In the genomic region with DNA sequence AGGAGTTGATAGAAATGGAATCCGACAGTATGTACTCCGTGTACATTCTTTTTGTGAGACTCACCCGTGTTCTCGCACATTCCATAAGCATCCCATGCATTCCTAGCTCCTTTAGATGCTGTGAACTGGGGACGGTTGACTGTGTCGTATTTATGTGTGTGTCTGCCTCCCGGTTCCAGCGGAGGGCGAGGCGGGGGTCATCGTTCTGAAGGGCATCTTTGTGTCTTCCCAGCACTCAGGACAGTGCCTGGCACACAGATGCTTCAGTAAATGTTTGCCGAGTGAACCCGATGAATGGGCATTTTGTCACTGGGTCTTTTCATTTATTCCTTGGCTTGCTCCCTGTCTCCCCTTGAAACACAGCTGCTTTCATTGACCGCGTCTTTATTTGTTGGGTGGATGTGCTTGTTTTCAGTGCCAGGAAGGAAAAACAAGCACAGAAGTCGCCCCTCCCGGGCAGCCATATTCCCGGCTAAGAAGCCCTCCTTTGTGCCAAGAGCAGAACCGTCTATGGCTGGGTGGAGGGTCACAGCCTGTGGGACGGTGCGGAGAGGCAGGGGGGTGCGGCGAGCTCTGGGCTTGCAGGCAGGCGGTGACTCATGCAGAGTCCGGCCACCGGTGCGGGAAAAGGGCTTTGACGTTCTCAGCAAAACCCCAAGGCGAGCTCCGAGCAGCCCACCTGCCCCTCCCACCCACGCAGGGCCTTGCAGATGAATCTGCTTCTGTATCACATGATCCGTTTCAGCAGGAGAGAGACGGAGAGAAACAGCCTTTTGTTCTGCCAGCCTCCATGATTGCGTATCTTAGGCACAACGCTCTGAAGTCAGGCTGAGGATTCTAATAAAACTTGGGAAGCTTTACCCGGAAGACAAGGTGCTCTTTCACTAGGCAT, we compare ENCODE assay signal across 9 cellular contexts. TPM values are rescaled to one million over a fixed set of nuclear protein-coding genes. Genes with fewer than 3 reads are reported as not detected.
DNase-seq lines count a peak whose midpoint lies in the region; ATAC-seq and TF ChIP-seq lines count a peak whose summit lies in the region.
"Had no signal": no experiment of that assay in that cellular context is flagged by ENCODE, and none has a peak within 500 bp of the region (broad histone marks: within the 10 kb centered on the region; RNA-seq: fewer than 3 reads in every experiment).

No MANE protein-coding gene starts in this region.

- TF ChIP-seq CTCF in coronary artery (IDR thresholded peaks at IDR 0.05) (no peak), type B pancreatic cell (conservative IDR thresholded peaks at IDR 0.05) (no peak)

- peaks cover 4% of the 10 kb centered on the region for H3K4me1 Mint-ChIP-seq in activated T-cell treated with anti-CD3 and anti-CD28 coated beads, Interleukin-2, amount 50 U/mL, for 24 hours (ENCODE audit: low read depth)
- peaks cover 4% of the 10 kb centered on the region for H3K4me1 Mint-ChIP-seq in activated T-cell treated with anti-CD3 and anti-CD28 coated beads, Interleukin-2, amount 50 U/mL, for 4 hours (ENCODE audit: low read depth)
- H3K4me1 Mint-ChIP-seq in type B pancreatic cell (ENCODE audit: unreplicated experiment) = peaks cover 23% of the 10 kb centered on the region

- H3K4me3 ChIP-seq in coronary artery = peak overlapping the region; percentile 63

- H3K27ac ChIP-seq in coronary artery = no peak overlapping the region

- DNase-seq in activated T-cell treated with anti-CD3 and anti-CD28 coated beads, Interleukin-2, amount 50 U/mL, for 24 hours = peak; percentile 13
- DNase-seq in activated T-cell treated with anti-CD3 and anti-CD28 coated beads, Interleukin-2, amount 50 U/mL, for 4 hours = no peak
- DNase-seq in coronary artery (ENCODE audit: low spot score) (peak; percentile 78), lung microvascular endothelial cell (ENCODE audit: low read depth in 2 of 2) (peak; percentile 41 to 60), type B pancreatic cell (ENCODE audit: extremely low spot score, unreplicated experiment) (no peak), cortex of kidney (lab: John Stamatoyannopoulos, UW) (no peak), HuH-7 (ENCODE audit: low spot score) (no peak), AML-193 (lab: John Stamatoyannopoulos, UW) (no peak)

- no peak overlapping the region for H3K27ac Mint-ChIP-seq in activated T-cell treated with anti-CD3 and anti-CD28 coated beads, Interleukin-2, amount 50 U/mL, for 24 hours
- peak overlapping the region; percentile 78 for H3K27ac Mint-ChIP-seq in type B pancreatic cell
- H3K27ac Mint-ChIP-seq: T-helper 1 cell treated with Interleukin-12 subunit alpha and Interleukin-12 subunit beta and Interleukin-4 antibody, amounts not matched to agents 30 μg/mL and 1 μg/mL, for 36 hours had no signal

- H3K4me3 Mint-ChIP-seq in activated T-cell treated with anti-CD3 and anti-CD28 coated beads, Interleukin-2, amount 50 U/mL, for 24 hours = no peak overlapping the region
- no peak overlapping the region for H3K4me3 Mint-ChIP-seq in activated T-cell treated with anti-CD3 and anti-CD28 coated beads, Interleukin-2, amount 50 U/mL, for 4 hours
- peak overlapping the region; percentile 63 for H3K4me3 Mint-ChIP-seq in type B pancreatic cell
- H3K4me3 Mint-ChIP-seq: T-helper 1 cell treated with Interleukin-12 subunit alpha and Interleukin-12 subunit beta and Interleukin-4 antibody, amounts not matched to agents 30 μg/mL and 1 μg/mL, for 36 hours had no signal

- H3K9me3 Mint-ChIP-seq in activated T-cell treated with anti-CD3 and anti-CD28 coated beads, Interleukin-2, amount 50 U/mL, for 24 hours = no peaks in the 10 kb centered on the region
- no peaks in the 10 kb centered on the region for H3K9me3 Mint-ChIP-seq in activated T-cell treated with anti-CD3 and anti-CD28 coated beads, Interleukin-2, amount 50 U/mL, for 4 hours
- no peaks in the 10 kb centered on the region for H3K9me3 Mint-ChIP-seq in type B pancreatic cell
- H3K9me3 Mint-ChIP-seq: T-helper 1 cell treated with Interleukin-12 subunit alpha and Interleukin-12 subunit beta and Interleukin-4 antibody, amounts not matched to agents 30 μg/mL and 1 μg/mL, for 36 hours had no signal

- no peak for ATAC-seq in activated T-cell treated with anti-CD3 and anti-CD28 coated beads, Interleukin-2, amount 50 U/mL, for 4 hours

- peaks cover 61% of the 10 kb centered on the region for H3K27me3 Mint-ChIP-seq in activated T-cell treated with anti-CD3 and anti-CD28 coated beads, Interleukin-2, amount 50 U/mL, for 24 hours
- H3K27me3 Mint-ChIP-seq in activated T-cell treated with anti-CD3 and anti-CD28 coated beads, Interleukin-2, amount 50 U/mL, for 4 hours (ENCODE audit: low read depth) = peaks cover 53% of the 10 kb centered on the region
- H3K27me3 Mint-ChIP-seq in type B pancreatic cell = peaks cover 8% of the 10 kb centered on the region

- no peaks in the 10 kb centered on the region for H3K36me3 Mint-ChIP-seq in activated T-cell treated with anti-CD3 and anti-CD28 coated beads, Interleukin-2, amount 50 U/mL, for 24 hours (ENCODE audit: low read depth)
- H3K36me3 Mint-ChIP-seq in activated T-cell treated with anti-CD3 and anti-CD28 coated beads, Interleukin-2, amount 50 U/mL, for 4 hours (ENCODE audit: insufficient read depth) = no peaks in the 10 kb centered on the region
- peaks cover 7% of the 10 kb centered on the region for H3K36me3 Mint-ChIP-seq in type B pancreatic cell

RNA-seq across cellular contexts. Expression of gene PSMG4, which starts 11.2 kb away (rescaled TPM):
- total RNA-seq in activated T-cell treated with anti-CD3 and anti-CD28 coated beads, Interleukin-2, amount 50 U/mL, for 4 hours = 10 to 100 TPM; 26.0 to 31.6 (median 27.8) TPM
- 31.9 and 45.3 TPM in 2 replicates for total RNA-seq in lung microvascular endothelial cell
- total RNA-seq in type B pancreatic cell (ENCODE audit: low replicate concordance) = 18.1 and 24.1 TPM in 2 replicates

RNA-seq across cellular contexts. Expression of gene TUBB2B, which starts 20.0 kb away (rescaled TPM):
- under 1 TPM; 0.42 to 0.73 (median 0.61) TPM for total RNA-seq in activated T-cell treated with anti-CD3 and anti-CD28 coated beads, Interleukin-2, amount 50 U/mL, for 4 hours
- total RNA-seq in lung microvascular endothelial cell = 1.8 and 2.0 TPM in 2 replicates
- total RNA-seq in type B pancreatic cell (ENCODE audit: low replicate concordance) = 37.8 and 158 TPM in 2 replicates

Comparison
In these comparisons a context has a peak if more than half of its experiments do, and no peak if none do; other contexts are left out.
1. DNase-seq: peak in activated T-cell treated with anti-CD3 and anti-CD28 coated beads, Interleukin-2, amount 50 U/mL, for 24 hours (single experiment), coronary artery (single experiment) and lung microvascular endothelial cell (2 of 2); none in activated T-cell treated with anti-CD3 and anti-CD28 coated beads, Interleukin-2, amount 50 U/mL, for 4 hours (single experiment), type B pancreatic cell (single experiment), cortex of kidney (single experiment), HuH-7 (single experiment) and AML-193 (0 of 2).
2. RNA of gene TUBB2B, which starts 20.0 kb away (total RNA-seq): 37.8 to 158 TPM in type B pancreatic cell; 1.8 to 2.0 TPM in lung microvascular endothelial cell and 0.42 to 0.73 TPM in activated T-cell treated with anti-CD3 and anti-CD28 coated beads, Interleukin-2, amount 50 U/mL, for 4 hours; every median in the first group is over 10 times any median in the second.